In genomic region chr20:56417911-56418310, GRCh38 we compare ENCODE assay signal across 13 cellular contexts. TPM values are rescaled to one million over a fixed set of nuclear protein-coding genes. Genes with fewer than 3 reads are reported as not detected.
A peak's percentile ranks its signal among the peaks of the same experiment; 100 is the strongest.
DNase-seq lines count a peak whose midpoint lies in the region; ATAC-seq and TF ChIP-seq lines count a peak whose summit lies in the region.
"Had no signal": no experiment of that assay in that cellular context is flagged by ENCODE, and none has a peak within 500 bp of the region (broad histone marks: within the 10 kb centered on the region; RNA-seq: fewer than 3 reads in every experiment).

No MANE protein-coding gene starts in this region.

- ATAC-seq in stimulated activated naive CD8-positive, alpha-beta T cell treated with anti-CD3 and anti-CD28 coated beads, Interleukin-15, amount 100 ng/mL, for 72 hours: no peak
- ATAC-seq in HG02840 (IDR thresholded peaks at IDR 0.05; ENCODE audit: low FRiP score, unreplicated experiment): no peak

- no peak for TF ChIP-seq CTCF in fibroblast of mammary gland (conservative IDR thresholded peaks at IDR 0.05; ENCODE audit: control insufficient read depth, insufficient read depth, low read depth, low read length)

- POLR2A ChIA-PET in activated CD4-positive, alpha-beta memory T cell treated with anti-CD3 and anti-CD28 coated beads, Interleukin-2, amount 10 ng/mL, durations not matched to agents 7 days and 5 days (lab: Charles Lee): interaction anchor here (1.3 to 6.2 kb wide), 7 partner anchors 9 to 51 kb away, joined by 6 to 50 read pairs (median 9); partner anchors contain the start of genes AURKA, CSTF1 and RTF2

- peaks cover 89% of the 10 kb centered on the region for H3K4me1 Mint-ChIP-seq in activated T-cell treated with anti-CD3 and anti-CD28 coated beads, Interleukin-2, amount 50 U/mL, for 24 hours (ENCODE audit: low read depth)
- peaks cover 82% of the 10 kb centered on the region for H3K4me1 Mint-ChIP-seq in activated CD4-positive, alpha-beta memory T cell treated with anti-CD3 and anti-CD28 coated beads, Interleukin-2, amount 10 ng/mL, durations not matched to agents 7 days and 5 days
- peaks cover 90% of the 10 kb centered on the region for H3K4me1 Mint-ChIP-seq in stimulated activated naive CD8-positive, alpha-beta T cell treated with anti-CD3 and anti-CD28 coated beads, Interleukin-15, amount 100 ng/mL, for 72 hours

- no peaks in the 10 kb centered on the region for H3K9me3 Mint-ChIP-seq in activated T-cell treated with anti-CD3 and anti-CD28 coated beads, Interleukin-2, amount 50 U/mL, for 24 hours
- H3K9me3 Mint-ChIP-seq in activated CD4-positive, alpha-beta memory T cell treated with anti-CD3 and anti-CD28 coated beads, Interleukin-2, amount 10 ng/mL, durations not matched to agents 7 days and 5 days: no peaks in the 10 kb centered on the region
- H3K9me3 Mint-ChIP-seq in stimulated activated naive CD8-positive, alpha-beta T cell treated with anti-CD3 and anti-CD28 coated beads, Interleukin-15, amount 100 ng/mL, for 72 hours: peaks cover 0 to 7% of the 10 kb centered on the region in 2 donors

- CTCF ChIA-PET in activated CD4-positive, alpha-beta memory T cell treated with anti-CD3 and anti-CD28 coated beads, Interleukin-2, amount 10 ng/mL, durations not matched to agents 7 days and 5 days (lab: Charles Lee): no interaction called here

- no peaks in the 10 kb centered on the region for H3K27me3 Mint-ChIP-seq in activated T-cell treated with anti-CD3 and anti-CD28 coated beads, Interleukin-2, amount 50 U/mL, for 24 hours
- H3K27me3 Mint-ChIP-seq in activated CD4-positive, alpha-beta memory T cell treated with anti-CD3 and anti-CD28 coated beads, Interleukin-2, amount 10 ng/mL, durations not matched to agents 7 days and 5 days: no peaks in the 10 kb centered on the region
- no peaks in the 10 kb centered on the region for H3K27me3 Mint-ChIP-seq in stimulated activated naive CD8-positive, alpha-beta T cell treated with anti-CD3 and anti-CD28 coated beads, Interleukin-15, amount 100 ng/mL, for 72 hours

- DNase-seq in activated T-cell treated with anti-CD3 and anti-CD28 coated beads, Interleukin-2, amount 50 U/mL, for 24 hours: no peak
- no peak for DNase-seq in activated T-cell treated with anti-CD3 and anti-CD28 coated beads, Interleukin-2, amount 50 U/mL, for 1 hour
- DNase-seq in activated CD4-positive, alpha-beta memory T cell treated with anti-CD3 and anti-CD28 coated beads, Interleukin-2, amount 10 ng/mL, durations not matched to agents 7 days and 5 days: no peak
- DNase-seq in fibroblast of mammary gland (ENCODE audit: low read depth) (peak; percentile 38), NCI-H1930 (lab: John Stamatoyannopoulos, UW) (no peak), NCI-H446 treated with DMSO at 0.1 percent for 48 hours (lab: John Stamatoyannopoulos, UW) (no peak)
- no peak for DNase-seq in stimulated activated naive CD8-positive, alpha-beta T cell treated with anti-CD3 and anti-CD28 coated beads, Interleukin-15, amount 100 ng/mL, for 72 hours
- DNase-seq: NCI-H510A had no signal

- H3K27ac Mint-ChIP-seq in activated T-cell treated with anti-CD3 and anti-CD28 coated beads, Interleukin-2, amount 50 U/mL, for 24 hours: peak overlapping the region; percentile 95
- peak overlapping the region; percentile 84 for H3K27ac Mint-ChIP-seq in activated CD4-positive, alpha-beta memory T cell treated with anti-CD3 and anti-CD28 coated beads, Interleukin-2, amount 10 ng/mL, durations not matched to agents 7 days and 5 days
- H3K27ac Mint-ChIP-seq in stimulated activated naive CD8-positive, alpha-beta T cell treated with anti-CD3 and anti-CD28 coated beads, Interleukin-15, amount 100 ng/mL, for 72 hours: peak overlapping the region; percentile 95 to 97

- no peak overlapping the region for H3K4me3 ChIP-seq in fibroblast of mammary gland (ENCODE audit: control insufficient read depth, low read depth, low read length)
- H3K4me3 ChIP-seq: vagina had no signal

- peak overlapping the region; percentile 67 for H3K4me3 Mint-ChIP-seq in activated T-cell treated with anti-CD3 and anti-CD28 coated beads, Interleukin-2, amount 50 U/mL, for 24 hours
- H3K4me3 Mint-ChIP-seq in activated CD4-positive, alpha-beta memory T cell treated with anti-CD3 and anti-CD28 coated beads, Interleukin-2, amount 10 ng/mL, durations not matched to agents 7 days and 5 days: peak overlapping the region; percentile 53
- H3K4me3 Mint-ChIP-seq in stimulated activated naive CD8-positive, alpha-beta T cell treated with anti-CD3 and anti-CD28 coated beads, Interleukin-15, amount 100 ng/mL, for 72 hours: peak overlapping the region; percentile 76 to 79

- peaks cover 31% of the 10 kb centered on the region for H3K36me3 Mint-ChIP-seq in activated T-cell treated with anti-CD3 and anti-CD28 coated beads, Interleukin-2, amount 50 U/mL, for 24 hours (ENCODE audit: low read depth)
- peaks cover 53% of the 10 kb centered on the region for H3K36me3 Mint-ChIP-seq in activated CD4-positive, alpha-beta memory T cell treated with anti-CD3 and anti-CD28 coated beads, Interleukin-2, amount 10 ng/mL, durations not matched to agents 7 days and 5 days (ENCODE audit: low read depth)

RNA-seq across cellular contexts. Expression of gene CASS4, which starts 5.9 kb away (rescaled TPM):
- 10 to 100 TPM; 13.2 TPM for total RNA-seq in activated CD4-positive, alpha-beta memory T cell treated with anti-CD3 and anti-CD28 coated beads, Interleukin-2, amount 10 ng/mL, durations not matched to agents 7 days and 5 days
- total RNA-seq: kidney epithelial cell, MCF 10A, pulmonary artery endothelial cell had no signal

RNA-seq across cellular contexts. Expression of gene CSTF1, which starts 25.5 kb away (rescaled TPM):
- total RNA-seq in activated CD4-positive, alpha-beta memory T cell treated with anti-CD3 and anti-CD28 coated beads, Interleukin-2, amount 10 ng/mL, durations not matched to agents 7 days and 5 days: 10 to 100 TPM; 61.5 to 64.9 TPM

RNA-seq across cellular contexts. Expression of gene AURKA, which starts 25.9 kb away (rescaled TPM):
- 10 to 100 TPM; 91.9 to 95.4 TPM for total RNA-seq in activated CD4-positive, alpha-beta memory T cell treated with anti-CD3 and anti-CD28 coated beads, Interleukin-2, amount 10 ng/mL, durations not matched to agents 7 days and 5 days

RNA-seq across cellular contexts. Expression of gene RTF2, which starts 50.5 kb away (rescaled TPM):
- total RNA-seq in activated CD4-positive, alpha-beta memory T cell treated with anti-CD3 and anti-CD28 coated beads, Interleukin-2, amount 10 ng/mL, durations not matched to agents 7 days and 5 days: 100 to 1,000 TPM; 121 TPM

RNA-seq across cellular contexts. Expression of gene FAM210B, which starts 59.1 kb away (rescaled TPM):
- total RNA-seq in activated CD4-positive, alpha-beta memory T cell treated with anti-CD3 and anti-CD28 coated beads, Interleukin-2, amount 10 ng/mL, durations not matched to agents 7 days and 5 days: 1 to 10 TPM; 3.7 to 4.3 TPM
